ENCODE assay signal across 13 cellular contexts in genomic region chr14:67987596-67987995, GRCh38.
DNase-seq lines count a peak whose midpoint lies in the region; ATAC-seq, FAIRE-seq and TF ChIP-seq lines count a peak whose summit lies in the region.
"Had no signal": no experiment of that assay in that cellular context is flagged by ENCODE, and none has a peak within 500 bp of the region (broad histone marks: within the 10 kb centered on the region; RNA-seq: fewer than 3 reads in every experiment).

No MANE protein-coding gene starts in this region.

- peak; percentile 48 to 57 for ATAC-seq in right cardiac atrium
- ATAC-seq in gastrocnemius medialis, result no peak

- no peak overlapping the region for H2AFZ ChIP-seq in mesenchymal stem cell (ENCODE audit: low read depth, low read length)

- no peak overlapping the region for H2BK12ac ChIP-seq in mesenchymal stem cell (ENCODE audit: low read length in 2 of 2)

- H3K36me3 ChIP-seq in right atrium auricular region (no peaks in the 10 kb centered on the region), bronchial epithelial cell (ENCODE audit: control insufficient read depth, insufficient read depth, low read length) (no peaks in the 10 kb centered on the region), mesenchymal stem cell (ENCODE audit: control insufficient read depth in 1 of 2, insufficient read depth in 2 of 2, low read depth in 1 of 2, low read length in 2 of 2) (no peaks in the 10 kb centered on the region), gastrocnemius medialis (no peaks in the 10 kb centered on the region)
- H3K36me3 ChIP-seq: upper lobe of left lung had no signal

- DNase-seq in right cardiac atrium, result no peak
- DNase-seq in right atrium auricular region (ENCODE audit: low spot score), result no peak
- peak; percentile 52 for DNase-seq in bronchial epithelial cell (ENCODE audit: low read depth)
- DNase-seq in mesenchymal stem cell, result peak; percentile 91
- DNase-seq in stimulated activated CD4-positive, alpha-beta T cell treated with anti-CD3 and anti-CD28 coated beads, Interleukin-2, amount 100 ng/mL, for 24 hours, result no peak
- DNase-seq in HuH-7 (ENCODE audit: low spot score), result no peak
- DNase-seq in iPS-NIHi7 (ENCODE audit: extremely low spot score), result no peak
- no peak for DNase-seq in gastrocnemius medialis
- DNase-seq: activated T-cell treated with anti-CD3 and anti-CD28 coated beads for 4 hours; effector CD4-positive, alpha-beta T cell; NCI-H187 treated with DMSO at 0.1 percent for 48 hours; stimulated activated CD4-positive, alpha-beta T cell treated with anti-CD3 and anti-CD28 coated beads, Interleukin-2, amount 100 ng/mL, for 48 hours; upper lobe of left lung had no signal

- TF ChIP-seq POLR2A in gastrocnemius medialis (IDR thresholded peaks at IDR 0.05), result no peak

- no peaks in the 10 kb centered on the region for H3K4me1 ChIP-seq in right cardiac atrium (ENCODE audit: control insufficient read depth, insufficient read depth, low read length)
- H3K4me1 ChIP-seq in right atrium auricular region, result no peaks in the 10 kb centered on the region
- peaks cover 4% of the 10 kb centered on the region for H3K4me1 ChIP-seq in mesenchymal stem cell (ENCODE audit: control insufficient read depth, insufficient read depth, low read depth, low read length)
- peaks cover 0 to 8% of the 10 kb centered on the region in 2 donors for H3K4me1 ChIP-seq in gastrocnemius medialis

- no peak overlapping the region for H2BK15ac ChIP-seq in mesenchymal stem cell (ENCODE audit: low read depth, poor library complexity, severe bottlenecking)

- intact Hi-C loops in right cardiac atrium (cut with DNase I), result no loop called here
- intact Hi-C loops in gastrocnemius medialis (cut with DNase I; ENCODE audit: low total_unique reads), result no loop called here

- H3K9me3 ChIP-seq in right cardiac atrium (ENCODE audit: control insufficient read depth, low read length) (no peaks in the 10 kb centered on the region), right atrium auricular region (no peaks in the 10 kb centered on the region), mesenchymal stem cell (ENCODE audit: control insufficient read depth, low read length) (no peaks in the 10 kb centered on the region), gastrocnemius medialis (no peaks in the 10 kb centered on the region)
- H3K9me3 ChIP-seq: upper lobe of left lung had no signal

- TF ChIP-seq CTCF in right atrium auricular region (IDR thresholded peaks at IDR 0.05), result no peak
- TF ChIP-seq CTCF in bronchial epithelial cell (IDR thresholded peaks at IDR 0.05; ENCODE audit: insufficient read depth, low read length, severe bottlenecking), result no peak
- TF ChIP-seq CTCF in gastrocnemius medialis (IDR thresholded peaks at IDR 0.05 in 4 of 5, conservative IDR thresholded peaks at IDR 0.05 in 1 of 5), result no peak

- H4K8ac ChIP-seq in mesenchymal stem cell (ENCODE audit: low read length), result no peak overlapping the region

- H3K18ac ChIP-seq in mesenchymal stem cell (ENCODE audit: low read depth in 1 of 2, low read length in 2 of 2), result no peak overlapping the region

- in situ Hi-C loops in gastrocnemius medialis (cut with MboI; ENCODE audit: low sequenced_read_pairs in 4 of 4), result no loop called here

- H3K4ac ChIP-seq in mesenchymal stem cell (ENCODE audit: low read depth in 1 of 2, low read length in 2 of 2), result no peak overlapping the region

- no peaks in the 10 kb centered on the region for H3K79me1 ChIP-seq in mesenchymal stem cell (replicated peaks; ENCODE audit: low read length, poor library complexity, severe bottlenecking)

- no peak overlapping the region for H4K91ac ChIP-seq in mesenchymal stem cell (ENCODE audit: low read length)

- H3K23ac ChIP-seq in mesenchymal stem cell (ENCODE audit: low read length in 2 of 2), result no peak overlapping the region

- peak overlapping the region; percentile 79 for H3K9ac ChIP-seq in mesenchymal stem cell (ENCODE audit: low read length)

- 37% methylated on average over 5 of the region's 5 CpGs for WGBS in right cardiac atrium
- WGBS in mesenchymal stem cell, result 7% methylated on average over 3 of the region's 5 CpGs

- H2BK5ac ChIP-seq in mesenchymal stem cell (ENCODE audit: low read depth, low read length, poor library complexity, severe bottlenecking), result no peak overlapping the region

- no peak overlapping the region for H3K14ac ChIP-seq in mesenchymal stem cell (ENCODE audit: low read length in 2 of 2)

- no peak for FAIRE-seq in bronchial epithelial cell (lab: Jason Lieb, UNC)

- no peak overlapping the region for H3K27ac ChIP-seq in right cardiac atrium (ENCODE audit: low read length)
- H3K27ac ChIP-seq in right atrium auricular region, result no peak overlapping the region
- H3K27ac ChIP-seq in mesenchymal stem cell (ENCODE audit: low read length, poor library complexity, severe bottlenecking), result peak overlapping the region; percentile 82
- peak overlapping the region in 1 of 4 donors; percentile 14 for H3K27ac ChIP-seq in gastrocnemius medialis

- H3K27me3 ChIP-seq in right cardiac atrium (ENCODE audit: control insufficient read depth, insufficient read depth) (no peaks in the 10 kb centered on the region), right atrium auricular region (no peaks in the 10 kb centered on the region), bronchial epithelial cell (ENCODE audit: control insufficient read depth, insufficient read depth, low read length) (no peaks in the 10 kb centered on the region), mesenchymal stem cell (ENCODE audit: control insufficient read depth in 1 of 2, insufficient read depth in 1 of 2, low read length in 2 of 2) (no peaks in the 10 kb centered on the region), gastrocnemius medialis (no peaks in the 10 kb centered on the region)
- H3K27me3 ChIP-seq: upper lobe of left lung had no signal

- H2BK120ac ChIP-seq in mesenchymal stem cell (ENCODE audit: low read depth, low read length), result no peak overlapping the region

- no peak overlapping the region for H3K4me3 ChIP-seq in right cardiac atrium (ENCODE audit: low read length)
- H3K4me3 ChIP-seq in right atrium auricular region, result no peak overlapping the region
- no peak overlapping the region for H3K4me3 ChIP-seq in bronchial epithelial cell (ENCODE audit: low read depth, low read length)
- H3K4me3 ChIP-seq in mesenchymal stem cell (ENCODE audit: insufficient read depth in 1 of 2, low read depth in 1 of 2, low read length in 2 of 2), result peak overlapping the region in 1 of 2 experiments; percentile 22
- no peak overlapping the region for H3K4me3 ChIP-seq in gastrocnemius medialis
- H3K4me3 ChIP-seq: upper lobe of left lung had no signal

- no peak overlapping the region for H2AK5ac ChIP-seq in mesenchymal stem cell (ENCODE audit: low read length, severe bottlenecking)

- no peak overlapping the region for H3K4me2 ChIP-seq in mesenchymal stem cell (ENCODE audit: low read length, poor library complexity, severe bottlenecking)

Comparison
In these comparisons a context has a peak if more than half of its experiments do, and no peak if none do; other contexts are left out.
1. ATAC-seq: peak in right cardiac atrium (2 of 2); none in gastrocnemius medialis (0 of 2).
2. DNase-seq: peak in bronchial epithelial cell (single experiment) and mesenchymal stem cell (single experiment); none in right cardiac atrium (0 of 3), right atrium auricular region (single experiment), stimulated activated CD4-positive, alpha-beta T cell treated with anti-CD3 and anti-CD28 coated beads, Interleukin-2, amount 100 ng/mL, for 24 hours (0 of 2), HuH-7 (single experiment), iPS-NIHi7 (single experiment) and gastrocnemius medialis (0 of 2).